8 cellular contexts compared by ENCODE assay signal in genomic region chr19:6218497-6219146, GRCh38.
DNase-seq lines count a peak whose midpoint lies in the region; ATAC-seq and TF ChIP-seq lines count a peak whose summit lies in the region.

No MANE protein-coding gene starts in this region.

- no peaks in the 10 kb centered on the region for H3K9me3 ChIP-seq in adrenal gland (replicated peaks in 1 of 3)

- POLR2A ChIA-PET in T-cell (lab: Charles Lee): no interaction called here

- peaks cover 34 to 51% of the 10 kb centered on the region in 2 donors for H3K4me1 ChIP-seq in adrenal gland (replicated peaks in 1 of 2)

- DNase-seq in GM06990 (ENCODE audit: extremely low read depth, insufficient read length): peak; percentile 74
- DNase-seq in T-cell: peak; percentile 55 to 81 (median 75)
- peak; percentile 89 to 97 (median 90) for DNase-seq in adrenal gland
- DNase-seq in left cardiac atrium: peak; percentile 91
- DNase-seq in retina: peak; percentile 96
- DNase-seq in OCI-M2 (lab: John Stamatoyannopoulos, UW; ENCODE audit: unreplicated experiment): no peak

- no peak overlapping the region for H3K4me3 ChIP-seq in GM06990 (replicated peaks; ENCODE audit: low read depth, low read length)
- no peak overlapping the region for H3K4me3 ChIP-seq in adrenal gland

- CTCF ChIA-PET in T-cell (lab: Charles Lee): interaction anchor here (0.6 to 1.2 kb wide), 3 partner anchors 79 to 128 kb away, joined by 3 to 9 read pairs (median 3); no protein-coding TSS in a partner anchor

- H3K36me3 ChIP-seq in GM06990 (ENCODE audit: control insufficient read depth, insufficient read depth, low read length) (peaks cover 15% of the 10 kb centered on the region), adrenal gland (replicated peaks in 1 of 2) (peaks cover 0 to 22% of the 10 kb centered on the region in 2 donors)

- WGBS in adrenal gland, 4 donors: 10 to 38% (median 34%) methylated on average over 8 to 17 of the region's 17 CpGs

- H3K4me1 Mint-ChIP-seq in T-cell: peaks cover 0 to 2% (median 0%) of the 10 kb centered on the region in 3 donors

- no peaks in the 10 kb centered on the region for H3K9me3 Mint-ChIP-seq in T-cell

- peak overlapping the region in 1 of 2 donors; percentile 48 for H3K27ac Mint-ChIP-seq in T-cell

- H3K36me3 Mint-ChIP-seq in T-cell: peaks cover 6% of the 10 kb centered on the region

- no peak overlapping the region for H3K27ac ChIP-seq in adrenal gland

- TF ChIP-seq POLR2A in adrenal gland (IDR thresholded peaks at IDR 0.05): no peak

- H3K27me3 ChIP-seq in GM06990 (replicated peaks; ENCODE audit: control insufficient read depth, insufficient read depth, low read length) (no peaks in the 10 kb centered on the region), adrenal gland (no peaks in the 10 kb centered on the region)

- ATAC-seq in T-cell (replicated peaks in 1 of 4): peak; percentile 66 to 83 (median 73)
- ATAC-seq in left cardiac atrium: peak; percentile 66 to 70
- ATAC-seq in GM21723 (IDR thresholded peaks at IDR 0.05; ENCODE audit: unreplicated experiment): no peak

- TF ChIP-seq CTCF in GM06990 (IDR thresholded peaks at IDR 0.05; ENCODE audit: insufficient read depth, low read length, poor library complexity, severe bottlenecking) (peak; percentile 93), LNCAP (IDR thresholded peaks at IDR 0.05) (peak; percentile 96), adrenal gland (IDR thresholded peaks at IDR 0.05) (peak; percentile 96 to 99 (median 98))

- H3K4me3 Mint-ChIP-seq in T-cell: no peak overlapping the region

- no peaks in the 10 kb centered on the region for H3K27me3 Mint-ChIP-seq in T-cell

- intact Hi-C loops in adrenal gland (cut with DNase I): loop anchor here (2.0 to 5.0 kb wide), 2 partner anchors 80 to 84 kb away; no protein-coding TSS in a partner anchor
- intact Hi-C loops in left cardiac atrium (cut with DNase I): loop anchor here (2.0 to 5.0 kb wide), 2 partner anchors 79 to 80 kb away; no protein-coding TSS in a partner anchor
